In the genomic region with DNA sequence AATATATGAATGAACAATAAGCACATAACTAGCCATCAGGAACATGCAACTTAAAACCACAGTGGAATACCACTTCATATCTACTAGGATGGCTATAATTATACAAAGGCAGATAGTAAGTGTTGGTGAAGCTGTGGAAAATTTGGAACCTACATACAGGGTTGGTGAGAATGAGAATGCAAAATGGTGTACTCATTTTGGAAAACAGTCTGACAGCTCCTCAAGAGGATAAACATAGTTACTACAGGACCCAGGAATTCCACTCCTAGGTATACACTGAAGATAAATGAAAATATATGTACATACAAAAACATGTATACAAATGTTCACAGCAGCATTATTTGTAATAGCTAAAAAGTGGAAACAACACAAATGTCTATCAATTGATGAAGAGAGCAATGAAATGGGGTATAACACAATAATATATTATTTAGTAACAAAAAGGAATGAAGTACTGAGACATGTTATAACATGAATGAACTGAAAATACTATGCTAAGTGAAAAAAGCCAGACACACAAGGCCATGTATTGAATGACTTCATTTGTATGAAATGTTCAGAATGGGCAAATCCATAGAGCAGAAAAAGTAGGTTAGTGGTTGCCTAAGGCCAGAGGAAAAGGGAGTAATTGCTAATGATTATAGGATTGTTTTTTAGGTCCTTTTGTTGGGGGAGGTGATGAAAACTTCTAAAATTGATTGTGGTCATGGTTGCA, we compare ENCODE assay signal across 1 cellular context.
TF ChIP-seq lines count a peak whose summit lies in the region.

No MANE protein-coding gene starts in this region.

TF ChIP-seq in WTC11, 78 proteins besides CTCF, POLR2A, EP300 and RAD21 (continued from another document):
- no peak for TF ChIP-seq PRDM15 (CRISPR knock-in tag; IDR thresholded peaks at IDR 0.05)
